ENCODE assay signal across 8 cellular contexts in genomic region chr1:175154595-175155472, GRCh38. TPM values are rescaled to one million over a fixed set of nuclear protein-coding genes. Genes with fewer than 3 reads are reported as not detected.
DNase-seq lines count a peak whose midpoint lies in the region; ATAC-seq and TF ChIP-seq lines count a peak whose summit lies in the region.

No MANE protein-coding gene starts in this region.

- H3K36me3 Mint-ChIP-seq in glutamatergic neuron (ENCODE audit: unreplicated experiment) = no peaks in the 10 kb centered on the region

- peak overlapping the region; percentile 67 for H3K4me2 ChIP-seq in Karpas-422 (ENCODE audit: low read depth, low read length, poor library complexity, severe bottlenecking)

- peak overlapping the region; percentile 32; the same call in 1 of the 2 replicates for H3K4me3 ChIP-seq in Karpas-422 (ENCODE audit: low read length)
- no peak overlapping the region for H3K4me3 ChIP-seq in SJCRH30
- H3K4me3 ChIP-seq in prostate gland = no peak overlapping the region
- H3K4me3 ChIP-seq in aorta (ENCODE audit: low read length in 2 of 2) = no peak overlapping the region

- peaks cover 10% of the 10 kb centered on the region for H3K27me3 Mint-ChIP-seq in glutamatergic neuron (ENCODE audit: unreplicated experiment)

- intact Hi-C loops in prostate gland (cut with DNase I) = loop anchor here (1.0 to 10.0 kb wide), 2 partner anchors 166 to 730 kb away; no protein-coding TSS in a partner anchor
- intact Hi-C loops in aorta (cut with DNase I) = loop anchor here (2.0 to 10.0 kb wide), 6 partner anchors 66 to 1690 kb away; no protein-coding TSS in a partner anchor

- H3K4me3 Mint-ChIP-seq in glutamatergic neuron (ENCODE audit: unreplicated experiment) = no peak overlapping the region

- DNase-seq in NK-92 treated with Interleukin-12 subunit alpha and Interleukin-12 subunit beta, amount 100 ng/mL, for 24 hours (lab: John Stamatoyannopoulos, UW) = peak; percentile 50
- no peak for DNase-seq in NK-92 (lab: John Stamatoyannopoulos, UW; ENCODE audit: unreplicated experiment)
- DNase-seq in Karpas-422 = peak; percentile 94
- DNase-seq in SJCRH30 = peak; percentile 32 to 66
- peak; percentile 91 for DNase-seq in activated effector memory CD4-positive, alpha-beta T cell treated with anti-CD3 and anti-CD28 coated beads, Interleukin-2, amount 50 U/mL, for 16 hours
- peak; percentile 78 for DNase-seq in glutamatergic neuron
- DNase-seq in prostate gland (ENCODE audit: low spot score) = peak; percentile 70
- peak; percentile 76 to 90 for DNase-seq in aorta

- H2AFZ ChIP-seq in Karpas-422 (ENCODE audit: low read length) = no peak overlapping the region

- H3K27me3 ChIP-seq in Karpas-422 (ENCODE audit: low read length) = no peaks in the 10 kb centered on the region
- H3K27me3 ChIP-seq in SJCRH30 = no peaks in the 10 kb centered on the region
- H3K27me3 ChIP-seq in prostate gland (replicated peaks; ENCODE audit: insufficient read depth) = no peaks in the 10 kb centered on the region
- no peaks in the 10 kb centered on the region for H3K27me3 ChIP-seq in aorta (ENCODE audit: control insufficient read depth in 1 of 2, insufficient read depth in 2 of 2, low read length in 1 of 2)

- no peak for TF ChIP-seq POLR2A in prostate gland (IDR thresholded peaks at IDR 0.05)

- H3K9me3 ChIP-seq in Karpas-422 (ENCODE audit: low read length) = no peaks in the 10 kb centered on the region
- no peaks in the 10 kb centered on the region for H3K9me3 ChIP-seq in SJCRH30 (replicated peaks)
- no peaks in the 10 kb centered on the region for H3K9me3 ChIP-seq in prostate gland
- no peaks in the 10 kb centered on the region for H3K9me3 ChIP-seq in aorta (ENCODE audit: control insufficient read depth, low read length)

- H3K4me1 ChIP-seq in Karpas-422 (ENCODE audit: low read length) (peaks cover 52% of the 10 kb centered on the region), SJCRH30 (no peaks in the 10 kb centered on the region), prostate gland (replicated peaks) (no peaks in the 10 kb centered on the region), aorta (ENCODE audit: control insufficient read depth in 1 of 2, insufficient read depth in 2 of 2, low read length in 2 of 2) (no peaks in the 10 kb centered on the region)

- H4K20me1 ChIP-seq in Karpas-422 (ENCODE audit: insufficient read depth, low read depth, low read length) = no peaks in the 10 kb centered on the region

- no peaks in the 10 kb centered on the region for H3K9me3 Mint-ChIP-seq in glutamatergic neuron (ENCODE audit: unreplicated experiment)

- H3K9ac ChIP-seq in Karpas-422 (ENCODE audit: low read length) = peak overlapping the region; percentile 27; the same call in 1 of the 2 replicates

- TF ChIP-seq CTCF in glutamatergic neuron (IDR thresholded peaks at IDR 0.05; ENCODE audit: partially characterized antibody, unreplicated experiment) (peak; percentile 87), prostate gland (IDR thresholded peaks at IDR 0.05) (peak; percentile 89 to 92 (median 92))

- H3K27ac ChIP-seq in Karpas-422 (ENCODE audit: low read length) (peak overlapping the region; percentile 83), SJCRH30 (no peak overlapping the region), prostate gland (no peak overlapping the region), aorta (ENCODE audit: low read depth in 1 of 2, low read length in 2 of 2) (no peak overlapping the region)

- WGBS in prostate gland = 25% methylated on average over 11 of the region's 11 CpGs
- 25 to 26% methylated on average over 11 of the region's 11 CpGs for WGBS in aorta, 2 donors

- H3K36me3 ChIP-seq in Karpas-422 (ENCODE audit: insufficient read depth, low read length) (peaks cover 11% of the 10 kb centered on the region), SJCRH30 (no peaks in the 10 kb centered on the region), prostate gland (no peaks in the 10 kb centered on the region), aorta (ENCODE audit: control insufficient read depth in 1 of 2, insufficient read depth in 2 of 2, low read length in 1 of 2) (no peaks in the 10 kb centered on the region)

- peaks cover 5% of the 10 kb centered on the region for H3K4me1 Mint-ChIP-seq in glutamatergic neuron (ENCODE audit: low read depth, unreplicated experiment)

- ATAC-seq in aorta (ENCODE audit: low FRiP score) = peak; percentile 76

- no peaks in the 10 kb centered on the region for H3K9me2 ChIP-seq in Karpas-422 (replicated peaks; ENCODE audit: insufficient read depth, low read length)

- H3K79me2 ChIP-seq in Karpas-422 (ENCODE audit: low read length) = no peaks in the 10 kb centered on the region

- no peak overlapping the region for H3K27ac Mint-ChIP-seq in glutamatergic neuron (ENCODE audit: unreplicated experiment)

RNA-seq across cellular contexts. Expression of gene KIAA0040, which starts 37.7 kb away (rescaled TPM):
- total RNA-seq in Karpas-422 (2014; rRNA removed; shearing (Covaris generic); ENCODE audit: low replicate concordance) = 48.5 and 86.6 TPM in 2 replicates
- total RNA-seq in SJCRH30 (2014; rRNA removed; shearing (Covaris generic)) = 1.7 and 2.1 TPM in 2 replicates
- total RNA-seq in glutamatergic neuron (ENCODE audit: unreplicated experiment) (not detected), prostate gland (10 to 100 TPM; 17.4 to 19.1 TPM), aorta (10 to 100 TPM; 23.0 to 25.8 TPM)
- 10 to 100 TPM in 1 of 2 donors, 1 to 10 TPM in 1; 5.6 to 11.1 TPM for polyA plus RNA-seq in aorta
